ENCODE assay signal across 16 cellular contexts in genomic region chr7:23618241-23618640, GRCh38. TPM values are rescaled to one million over a fixed set of nuclear protein-coding genes. Genes with fewer than 3 reads are reported as not detected.
DNase-seq lines count a peak whose midpoint lies in the region; ATAC-seq, FAIRE-seq and TF ChIP-seq lines count a peak whose summit lies in the region.
"Had no signal": no experiment of that assay in that cellular context is flagged by ENCODE, and none has a peak within 500 bp of the region (broad histone marks: within the 10 kb centered on the region; RNA-seq: fewer than 3 reads in every experiment).

No MANE protein-coding gene starts in this region.

- intact Hi-C loops in adrenal gland (cut with DNase I): no loop called here
- intact Hi-C loops in sigmoid colon (cut with DNase I): no loop called here

- H3K27ac Mint-ChIP-seq in stimulated activated naive B cell treated with anti-CD40 and anti-IgM and Interleukin-4, amounts not matched to agents 10 μg/mL and 1 μg/mL and 100 μg/mL, for 72 hours: no peak overlapping the region

- peak; percentile 6 for DNase-seq in GM23248
- DNase-seq in NCI-H226: peak; percentile 10
- DNase-seq in bronchial epithelial cell (ENCODE audit: low read depth): peak; percentile 33
- no peak for DNase-seq in stimulated activated naive B cell treated with anti-CD40 and anti-IgM and Interleukin-4, amounts not matched to agents 10 μg/mL and 1 μg/mL and 100 μg/mL, for 72 hours
- DNase-seq in brain microvascular endothelial cell: no peak
- no peak for DNase-seq in adrenal gland
- DNase-seq in sigmoid colon: no peak
- DNase-seq: DMS 273 treated with DMSO at 0.1 percent for 48 hours, KG1, MM.1S, NCI-H2029, NCI-H524 treated with DMSO at 0.1 percent for 48 hours had no signal

- peaks cover 75 to 78% of the 10 kb centered on the region in 2 donors for H3K36me3 Mint-ChIP-seq in stimulated activated naive B cell treated with anti-CD40 and anti-IgM and Interleukin-4, amounts not matched to agents 10 μg/mL and 1 μg/mL and 100 μg/mL, for 72 hours

- H3K27me3 ChIP-seq in GM23248 (replicated peaks; ENCODE audit: insufficient read depth) (no peaks in the 10 kb centered on the region), bronchial epithelial cell (ENCODE audit: control insufficient read depth, insufficient read depth, low read length) (no peaks in the 10 kb centered on the region), brain microvascular endothelial cell (replicated peaks) (no peaks in the 10 kb centered on the region), adrenal gland (no peaks in the 10 kb centered on the region), sigmoid colon (no peaks in the 10 kb centered on the region)
- H3K27me3 ChIP-seq: BLaER1 treated with 17β-estradiol and CSF1 and Interleukin-3, amounts not matched to agents 10 nM and 100 nM had no signal

- TF ChIP-seq POLR2A in adrenal gland (IDR thresholded peaks at IDR 0.05) (no peak), sigmoid colon (IDR thresholded peaks at IDR 0.05) (no peak)

- WGBS in GM23248 (ENCODE audit: low coverage in 1 of 2, low lambda C conversion rate in 2 of 2, missing lambda C conversion rate in 2 of 2), 2 experiments: 45 to 51% methylated on average over 3 of the region's 3 CpGs
- 87 to 91% (median 88%) methylated on average over 3 of the region's 3 CpGs for WGBS in adrenal gland, 4 donors
- 88 to 93% methylated on average over 3 of the region's 3 CpGs for WGBS in sigmoid colon, 2 donors

- H3K4me3 Mint-ChIP-seq in stimulated activated naive B cell treated with anti-CD40 and anti-IgM and Interleukin-4, amounts not matched to agents 10 μg/mL and 1 μg/mL and 100 μg/mL, for 72 hours: no peak overlapping the region

- FAIRE-seq in bronchial epithelial cell (lab: Jason Lieb, UNC): no peak
- FAIRE-seq: GM18507 had no signal

- no peaks in the 10 kb centered on the region for H3F3A ChIP-seq in GM23248 (ENCODE audit: insufficient read depth)

- H3K4me1 ChIP-seq in GM23248 (ENCODE audit: insufficient read depth): no peaks in the 10 kb centered on the region
- H3K4me1 ChIP-seq in adrenal gland (replicated peaks in 1 of 2): no peaks in the 10 kb centered on the region
- H3K4me1 ChIP-seq in sigmoid colon: no peaks in the 10 kb centered on the region

- H3K9me3 Mint-ChIP-seq in stimulated activated naive B cell treated with anti-CD40 and anti-IgM and Interleukin-4, amounts not matched to agents 10 μg/mL and 1 μg/mL and 100 μg/mL, for 72 hours: peaks cover 13 to 18% of the 10 kb centered on the region in 2 donors

- H3K9me3 ChIP-seq in GM23248 (ENCODE audit: low read depth): no peaks in the 10 kb centered on the region
- no peaks in the 10 kb centered on the region for H3K9me3 ChIP-seq in adrenal gland (replicated peaks in 1 of 3)
- H3K9me3 ChIP-seq in sigmoid colon: peaks cover 0 to 11% (median 2%) of the 10 kb centered on the region in 4 donors

- no peaks in the 10 kb centered on the region for H3K27me3 Mint-ChIP-seq in stimulated activated naive B cell treated with anti-CD40 and anti-IgM and Interleukin-4, amounts not matched to agents 10 μg/mL and 1 μg/mL and 100 μg/mL, for 72 hours

- H3K9ac ChIP-seq in GM23248: no peak overlapping the region
- H3K9ac ChIP-seq: BLaER1 treated with 17β-estradiol and CSF1 and Interleukin-3, amounts not matched to agents 10 nM and 100 nM had no signal

- H3K36me3 ChIP-seq in GM23248 (ENCODE audit: low read depth) (no peaks in the 10 kb centered on the region; the same call in 1 of the 2 replicates), bronchial epithelial cell (ENCODE audit: control insufficient read depth, insufficient read depth, low read length) (no peaks in the 10 kb centered on the region), brain microvascular endothelial cell (replicated peaks) (no peaks in the 10 kb centered on the region), adrenal gland (replicated peaks in 1 of 2) (no peaks in the 10 kb centered on the region), sigmoid colon (peaks cover 0 to 6% (median 0%) of the 10 kb centered on the region in 4 donors)

- TF ChIP-seq CTCF in bronchial epithelial cell (IDR thresholded peaks at IDR 0.05; ENCODE audit: insufficient read depth, low read length, severe bottlenecking) (no peak), brain microvascular endothelial cell (IDR thresholded peaks at IDR 0.05; ENCODE audit: low read depth, low read length, missing control alignments) (no peak), adrenal gland (IDR thresholded peaks at IDR 0.05) (no peak), sigmoid colon (IDR thresholded peaks at IDR 0.05) (no peak)

- H3K9me2 ChIP-seq in GM23248 (ENCODE audit: insufficient read depth): no peaks in the 10 kb centered on the region

- H4K20me1 ChIP-seq in GM23248 (ENCODE audit: insufficient read depth): no peaks in the 10 kb centered on the region
- H4K20me1 ChIP-seq: BLaER1 treated with 17β-estradiol and CSF1 and Interleukin-3, amounts not matched to agents 10 nM and 100 nM had no signal

- no peak overlapping the region for H2AFZ ChIP-seq in GM23248

- no peak for TF ChIP-seq EP300 in sigmoid colon (IDR thresholded peaks at IDR 0.05)

- H3K27ac ChIP-seq in GM23248 (no peak overlapping the region), brain microvascular endothelial cell (no peak overlapping the region), adrenal gland (no peak overlapping the region), sigmoid colon (no peak overlapping the region)
- H3K27ac ChIP-seq: BLaER1 treated with 17β-estradiol and CSF1 and Interleukin-3, amounts not matched to agents 10 nM and 100 nM had no signal

- H3K4me3 ChIP-seq in GM23248 (no peak overlapping the region), bronchial epithelial cell (ENCODE audit: low read depth, low read length) (no peak overlapping the region), brain microvascular endothelial cell (ENCODE audit: low read depth, low read length) (no peak overlapping the region), adrenal gland (no peak overlapping the region), sigmoid colon (no peak overlapping the region)
- H3K4me3 ChIP-seq: BLaER1 treated with 17β-estradiol and CSF1 and Interleukin-3, amounts not matched to agents 10 nM and 100 nM had no signal

- no peaks in the 10 kb centered on the region for H3K79me2 ChIP-seq in GM23248 (ENCODE audit: insufficient read depth)

- peaks cover 16 to 40% of the 10 kb centered on the region in 2 donors for H3K4me1 Mint-ChIP-seq in stimulated activated naive B cell treated with anti-CD40 and anti-IgM and Interleukin-4, amounts not matched to agents 10 μg/mL and 1 μg/mL and 100 μg/mL, for 72 hours

- H3K4me2 ChIP-seq in GM23248 (ENCODE audit: unreplicated experiment): no peak overlapping the region
- H3K4me2 ChIP-seq: BLaER1 treated with 17β-estradiol and CSF1 and Interleukin-3, amounts not matched to agents 10 nM and 100 nM had no signal

- ATAC-seq in stimulated activated naive B cell treated with anti-CD40 and anti-IgM and Interleukin-4, amounts not matched to agents 10 μg/mL and 1 μg/mL and 100 μg/mL, for 72 hours (replicated peaks): peak; percentile 38 to 39
- ATAC-seq: Right ventricle myocardium inferior, SK-N-SH treated with all-trans-retinoic acid at 6 μM for 48 hours had no signal

- in situ Hi-C loops in GM23248 (cut with MboI) (no loop called here), brain microvascular endothelial cell (cut with HindIII; ENCODE audit: low pct_ligation_motif_present, low sequenced_read_pairs) (no loop called here)

RNA-seq across cellular contexts. Expression of gene CCDC126, which starts 21.1 kb away (rescaled TPM):
- total RNA-seq in GM23248 (2014; rRNA removed; shearing (Covaris generic)): 9.5 and 9.9 TPM in 2 replicates
- polyA plus RNA-seq in GM23248 (2016; fragmentation: Nextera tagmentation; extraction: Ambion mirVana) (6.8 and 9.5 TPM in 2 replicates), adrenal gland (10 to 100 TPM in 1 of 3 donors, 1 to 10 TPM in 2; 1.7 to 12.4 (median 2.8) TPM), sigmoid colon (1 to 10 TPM; 5.0 to 5.8 (median 5.4) TPM)
- total RNA-seq in bronchial epithelial cell (11.1 and 12.7 TPM in 2 replicates), adrenal gland (10 to 100 TPM in 5 of 8 donors, 1 to 10 TPM in 3; 7.9 to 14.4 (median 10.9) TPM), sigmoid colon (10 to 100 TPM; 11.1 to 25.0 (median 14.7) TPM)

Comparison
In these comparisons a context has a peak if more than half of its experiments do, and no peak if none do; other contexts are left out.
1. DNase-seq: peak in GM23248 (single experiment), NCI-H226 (single experiment) and bronchial epithelial cell (single experiment); none in stimulated activated naive B cell treated with anti-CD40 and anti-IgM and Interleukin-4, amounts not matched to agents 10 μg/mL and 1 μg/mL and 100 μg/mL, for 72 hours (single experiment), brain microvascular endothelial cell (single experiment), adrenal gland (0 of 7) and sigmoid colon (single experiment).